Comparison of ENCODE assay signal across 16 cellular contexts in genomic region chr3:146540978-146541377, GRCh38. TPM values are rescaled to one million over a fixed set of nuclear protein-coding genes. Genes with fewer than 3 reads are reported as not detected.
DNase-seq lines count a peak whose midpoint lies in the region; ATAC-seq, FAIRE-seq and TF ChIP-seq lines count a peak whose summit lies in the region.
"Had no signal": no experiment of that assay in that cellular context is flagged by ENCODE, and none has a peak within 500 bp of the region (broad histone marks: within the 10 kb centered on the region; RNA-seq: fewer than 3 reads in every experiment).

No MANE protein-coding gene starts in this region.

- no peak for TF ChIP-seq POLR2A in GM12891 (IDR thresholded peaks at IDR 0.05; ENCODE audit: low read depth, low read length)

- ATAC-seq in CD4-positive, CD25-positive, alpha-beta regulatory T cell (ENCODE audit: low read depth in 2 of 2), result no peak
- ATAC-seq in HG02642 (IDR thresholded peaks at IDR 0.05; ENCODE audit: poor library complexity, unreplicated experiment), result no peak
- ATAC-seq: foreskin keratinocyte, left colon, WTC11 had no signal

- peak; percentile 45 for FAIRE-seq in GM12891 (lab: Jason Lieb, UNC)

- peak overlapping the region; percentile 21 to 58 (median 31) for H3K27ac Mint-ChIP-seq in CD4-positive, CD25-positive, alpha-beta regulatory T cell
- H3K27ac Mint-ChIP-seq in dendritic cell treated with granulocyte-macrophage colony-stimulating factor and Interleukin-4, amounts not matched to agents 40 ng/mL and 50 ng/mL, for 4 days, result peak overlapping the region; percentile 72
- H3K27ac Mint-ChIP-seq: H9, WTC11 had no signal

- H3K9me3 ChIP-seq in CD4-positive, CD25-positive, alpha-beta regulatory T cell (ENCODE audit: control insufficient read depth in 2 of 2, low read length in 2 of 2), result no peaks in the 10 kb centered on the region
- H3K9me3 ChIP-seq: SJCRH30 had no signal

- H3K27me3 Mint-ChIP-seq in CD4-positive, CD25-positive, alpha-beta regulatory T cell, result peaks cover 4% of the 10 kb centered on the region
- no peaks in the 10 kb centered on the region for H3K27me3 Mint-ChIP-seq in dendritic cell treated with granulocyte-macrophage colony-stimulating factor and Interleukin-4, amounts not matched to agents 40 ng/mL and 50 ng/mL, for 4 days

- H3K4me1 ChIP-seq in CD4-positive, CD25-positive, alpha-beta regulatory T cell (ENCODE audit: control insufficient read depth, insufficient read depth, low read length, poor library complexity, severe bottlenecking), result peaks cover 26% of the 10 kb centered on the region
- peaks cover 6% of the 10 kb centered on the region for H3K4me1 ChIP-seq in rectal smooth muscle tissue (ENCODE audit: control insufficient read depth, insufficient read depth, low read length)

- H3K4me3 ChIP-seq in CD4-positive, CD25-positive, alpha-beta regulatory T cell (ENCODE audit: low read depth, low read length), result no peak overlapping the region
- no peak overlapping the region for H3K4me3 ChIP-seq in rectal smooth muscle tissue (ENCODE audit: low read length)
- H3K4me3 ChIP-seq: SJCRH30 had no signal

- no peak for DNase-seq in CD4-positive, CD25-positive, alpha-beta regulatory T cell
- DNase-seq in GM12891 (ENCODE audit: insufficient read length, low spot score) (no peak), GM19238 (ENCODE audit: insufficient read length, low spot score) (no peak), middle frontal gyrus (ENCODE audit: extremely low spot score, low spot score) (no peak)
- DNase-seq: foreskin keratinocyte; H9; left colon; NCI-H1436; NCI-H748 treated with DMSO at 0.1 percent for 48 hours; SJCRH30; stimulated activated CD4-positive, alpha-beta T cell treated with anti-CD3 and anti-CD28 coated beads, Interleukin-2, amount 100 ng/mL, for 48 hours; stimulated activated naive CD4-positive, alpha-beta T cell treated with Interleukin-2 at 50 U/mL for 16 hours had no signal

- peaks cover 10% of the 10 kb centered on the region for H3K36me3 Mint-ChIP-seq in CD4-positive, CD25-positive, alpha-beta regulatory T cell
- peaks cover 16% of the 10 kb centered on the region for H3K36me3 Mint-ChIP-seq in dendritic cell treated with granulocyte-macrophage colony-stimulating factor and Interleukin-4, amounts not matched to agents 40 ng/mL and 50 ng/mL, for 4 days (ENCODE audit: low read depth)

- H3K27ac ChIP-seq in CD4-positive, CD25-positive, alpha-beta regulatory T cell (ENCODE audit: insufficient read depth, low read length, poor library complexity, severe bottlenecking), result no peak overlapping the region
- peak overlapping the region; percentile 3 for H3K27ac ChIP-seq in rectal smooth muscle tissue (ENCODE audit: low read depth, low read length)
- H3K27ac ChIP-seq: foreskin keratinocyte, SJCRH30 had no signal

- H3K27me3 ChIP-seq in CD4-positive, CD25-positive, alpha-beta regulatory T cell (ENCODE audit: control insufficient read depth, insufficient read depth, low read length), result no peaks in the 10 kb centered on the region
- no peaks in the 10 kb centered on the region for H3K27me3 ChIP-seq in rectal smooth muscle tissue (ENCODE audit: control insufficient read depth, insufficient read depth, low read length)
- H3K27me3 ChIP-seq: foreskin keratinocyte, SJCRH30 had no signal

- no peaks in the 10 kb centered on the region for H3K9me3 Mint-ChIP-seq in CD4-positive, CD25-positive, alpha-beta regulatory T cell
- peaks cover 8% of the 10 kb centered on the region for H3K9me3 Mint-ChIP-seq in dendritic cell treated with granulocyte-macrophage colony-stimulating factor and Interleukin-4, amounts not matched to agents 40 ng/mL and 50 ng/mL, for 4 days

- no peak overlapping the region for H3K9ac ChIP-seq in rectal smooth muscle tissue (ENCODE audit: low read length)

- H3K4me3 Mint-ChIP-seq in CD4-positive, CD25-positive, alpha-beta regulatory T cell, result peak overlapping the region in 2 of 4 donors; percentile 19 to 48
- no peak overlapping the region for H3K4me3 Mint-ChIP-seq in dendritic cell treated with granulocyte-macrophage colony-stimulating factor and Interleukin-4, amounts not matched to agents 40 ng/mL and 50 ng/mL, for 4 days
- H3K4me3 Mint-ChIP-seq: H9, WTC11 had no signal

- peaks cover 26 to 64% (median 43%) of the 10 kb centered on the region in 4 donors for H3K4me1 Mint-ChIP-seq in CD4-positive, CD25-positive, alpha-beta regulatory T cell
- peaks cover 55% of the 10 kb centered on the region for H3K4me1 Mint-ChIP-seq in dendritic cell treated with granulocyte-macrophage colony-stimulating factor and Interleukin-4, amounts not matched to agents 40 ng/mL and 50 ng/mL, for 4 days (ENCODE audit: low read depth)

- H3K36me3 ChIP-seq in CD4-positive, CD25-positive, alpha-beta regulatory T cell (ENCODE audit: control insufficient read depth, insufficient read depth, low read length), result no peaks in the 10 kb centered on the region
- no peaks in the 10 kb centered on the region for H3K36me3 ChIP-seq in rectal smooth muscle tissue (ENCODE audit: control insufficient read depth, insufficient read depth, low read length)

- intact Hi-C loops in dendritic cell treated with granulocyte-macrophage colony-stimulating factor and Interleukin-4, amounts not matched to agents 40 ng/mL and 50 ng/mL, for 4 days (cut with micrococcal nuclease), result no loop called here

TF ChIP-seq in GM12891, 5 proteins besides CTCF, POLR2A, EP300 and RAD21:
- no peak for TF ChIP-seq SPI1 (IDR thresholded peaks at IDR 0.05; ENCODE audit: low read depth, low read length)
- TF ChIP-seq POU2F2 (IDR thresholded peaks at IDR 0.05; ENCODE audit: low read depth, low read length), result no peak
- no peak for TF ChIP-seq POLR2AphosphoS5 (IDR thresholded peaks at IDR 0.05; ENCODE audit: low read depth, low read length)
- no peak for TF ChIP-seq PAX5 (IDR thresholded peaks at IDR 0.05; ENCODE audit: insufficient read depth, low read length, severe bottlenecking)
- no peak for TF ChIP-seq TAF1 (IDR thresholded peaks at IDR 0.05; ENCODE audit: low read depth, low read length)

RNA-seq across cellular contexts. Expression of gene PLSCR1, which starts 3.4 kb away (rescaled TPM):
- 7.2 TPM for total RNA-seq in CD4-positive, CD25-positive, alpha-beta regulatory T cell
- 10 to 100 TPM; 14.4 to 20.7 (median 17.6) TPM for polyA plus RNA-seq in CD4-positive, CD25-positive, alpha-beta regulatory T cell
- polyA plus RNA-seq in GM12891 (2012; ENCODE audit: low read depth, missing spikeins), result 36.6 TPM
